Comparison of ENCODE assay signal across 24 cellular contexts in the genomic region with DNA sequence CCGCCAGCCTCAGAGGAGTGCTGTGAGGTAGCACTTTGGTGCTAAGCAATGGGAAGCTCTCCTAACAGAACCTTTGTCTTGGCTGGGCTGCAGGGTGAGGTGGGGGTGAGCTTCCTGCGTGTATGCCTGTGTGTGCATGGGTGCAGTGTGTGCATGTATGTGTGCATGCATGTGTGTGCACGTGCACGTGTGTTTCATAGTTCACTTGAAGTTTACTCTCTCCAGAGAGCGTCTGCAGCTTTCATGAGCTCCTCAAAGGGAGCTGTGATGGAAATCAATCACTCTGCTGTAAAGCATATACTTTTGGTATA. TPM values are rescaled to one million over a fixed set of nuclear protein-coding genes. Genes with fewer than 3 reads are reported as not detected.
"Had no signal": no experiment of that assay in that cellular context is flagged by ENCODE, and none has a peak within 500 bp of the region (broad histone marks: within the 10 kb centered on the region; RNA-seq: fewer than 3 reads in every experiment).

No MANE protein-coding gene starts in this region.

- H3K27ac ChIP-seq: HL-60, SJCRH30 had no signal

- H3K36me3 Mint-ChIP-seq: IgD-negative memory B cell had no signal

- ATAC-seq: SK-N-SH treated with all-trans-retinoic acid at 6 μM for 48 hours had no signal

- H3K9me3 Mint-ChIP-seq: IgD-negative memory B cell had no signal

- H3K27me3 Mint-ChIP-seq: IgD-negative memory B cell had no signal

- H3K4me3 Mint-ChIP-seq: IgD-negative memory B cell had no signal

- DNase-seq: KBM-7, MV-4-11, NCI-H1048, NCI-H1105, NCI-H1417, NCI-H1436 treated with DMSO at 0.1 percent for 48 hours, NCI-H1694, NCI-H187 treated with DMSO at 0.1 percent for 48 hours, NCI-H2029 treated with DMSO at 0.1 percent for 48 hours, NCI-H226, NCI-H446, NCI-H510A, NCI-H524 treated with DMSO at 0.1 percent for 48 hours, NCI-H69, NCI-H774, RPMI8226, SHP77 treated with DMSO at 0.1 percent for 48 hours, SJCRH30 had no signal

- H3K9me3 ChIP-seq: SJCRH30 had no signal

- H3K27ac Mint-ChIP-seq: IgD-negative memory B cell had no signal

- H3K4me1 ChIP-seq: SJCRH30 had no signal

- H3K4me3 ChIP-seq: SJCRH30 had no signal

- H3K36me3 ChIP-seq: SJCRH30 had no signal

- FAIRE-seq: HTR-8/SVneo, RCC 7860 had no signal

RNA-seq across cellular contexts. Expression of a gene that starts 4.9 kb away (rescaled TPM):
- total RNA-seq: LHCN-M2, SJCRH30 had no signal
- polyA plus RNA-seq: IgD-negative memory B cell had no signal
